In genomic region chr10:7184660-7185366, GRCh38 we compare ENCODE assay signal across 8 cellular contexts.
DNase-seq lines count a peak whose midpoint lies in the region; ATAC-seq and TF ChIP-seq lines count a peak whose summit lies in the region.
"Had no signal": no experiment of that assay in that cellular context is flagged by ENCODE, and none has a peak within 500 bp of the region (broad histone marks: within the 10 kb centered on the region; RNA-seq: fewer than 3 reads in every experiment).

No MANE protein-coding gene starts in this region.

- no peaks in the 10 kb centered on the region for H3K27me3 Mint-ChIP-seq in natural killer cell (ENCODE audit: low read depth in 2 of 2)

- intact Hi-C loops in natural killer cell (cut with micrococcal nuclease): no loop called here

- peaks cover 24% of the 10 kb centered on the region for H3K36me3 Mint-ChIP-seq in natural killer cell

- peaks cover 36 to 41% of the 10 kb centered on the region in 2 donors for H3K4me1 Mint-ChIP-seq in natural killer cell

- no peak for TF ChIP-seq CTCF in VCaP (conservative IDR thresholded peaks at IDR 0.05)
- TF ChIP-seq CTCF in natural killer cell (IDR thresholded peaks at IDR 0.05): no peak

- peak overlapping the region; percentile 60 to 70 for H3K27ac Mint-ChIP-seq in natural killer cell

- H3K4me3 Mint-ChIP-seq in natural killer cell: no peak overlapping the region
- H3K4me3 Mint-ChIP-seq: nephron had no signal

- DNase-seq in natural killer cell (no peak), NCI-H146 treated with DMSO at 0.1 percent for 48 hours (lab: John Stamatoyannopoulos, UW; ENCODE audit: unreplicated experiment) (no peak), mesenteric fat pad (ENCODE audit: low spot score) (no peak)

- ATAC-seq in GM18519 (IDR thresholded peaks at IDR 0.05; ENCODE audit: low FRiP score, unreplicated experiment) (peak; percentile 47), HG02884 (IDR thresholded peaks at IDR 0.05; ENCODE audit: unreplicated experiment) (peak; percentile 73), natural killer cell (peak; percentile 33 to 85 (median 45)), GM21367 (IDR thresholded peaks at IDR 0.05; ENCODE audit: unreplicated experiment) (no peak)

- H3K27ac ChIP-seq in VCaP: peak overlapping the region; percentile 71

- no peaks in the 10 kb centered on the region for H3K9me3 Mint-ChIP-seq in natural killer cell
- H3K9me3 Mint-ChIP-seq: nephron had no signal
